In the genomic region with DNA sequence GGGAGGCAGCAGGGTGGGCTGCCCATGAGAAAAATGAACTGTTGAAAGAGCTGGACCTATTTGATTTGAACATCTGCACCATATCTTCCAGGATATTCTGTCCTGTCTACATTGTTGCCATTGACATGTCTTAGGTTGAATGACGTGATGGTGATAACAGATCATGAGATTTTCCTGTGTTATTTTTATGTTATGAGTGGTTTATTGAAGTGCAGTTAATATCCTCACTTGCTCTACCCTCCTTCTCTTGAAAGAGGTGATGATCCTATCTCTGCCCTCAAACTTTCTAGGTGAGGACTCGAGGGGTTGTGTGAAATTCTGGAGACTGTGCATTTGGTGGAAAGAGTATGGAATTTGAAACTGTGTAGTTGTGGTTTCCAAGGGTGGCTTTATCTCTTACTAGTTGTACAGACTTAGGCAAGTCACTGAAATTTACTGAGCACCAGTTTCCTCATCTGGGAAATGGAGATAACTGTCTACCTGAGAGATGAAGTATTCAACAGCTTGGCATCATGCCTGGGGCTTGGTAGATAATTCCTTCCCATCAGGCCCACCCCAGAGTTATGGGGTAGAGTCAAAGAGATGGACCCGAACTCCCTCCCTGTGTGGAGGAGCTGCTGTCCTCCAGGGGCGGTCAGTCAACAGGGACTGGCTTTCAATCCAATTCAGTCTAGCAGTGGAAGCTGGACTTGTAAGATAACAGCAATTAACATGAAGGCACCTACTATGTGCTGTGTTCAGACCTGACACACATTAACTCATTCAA, we compare ENCODE assay signal across 10 cellular contexts.
DNase-seq lines count a peak whose midpoint lies in the region; ATAC-seq and TF ChIP-seq lines count a peak whose summit lies in the region.
"Had no signal": no experiment of that assay in that cellular context is flagged by ENCODE, and none has a peak within 500 bp of the region (broad histone marks: within the 10 kb centered on the region; RNA-seq: fewer than 3 reads in every experiment).

No MANE protein-coding gene starts in this region.

- H3K36me3 ChIP-seq in mesodermal cell (ENCODE audit: control insufficient read depth, insufficient read depth, low read length) = no peaks in the 10 kb centered on the region
- H3K36me3 ChIP-seq in lower lobe of right lung = no peaks in the 10 kb centered on the region

- H3K27me3 Mint-ChIP-seq in CD4-positive, alpha-beta T cell = no peaks in the 10 kb centered on the region
- no peaks in the 10 kb centered on the region for H3K27me3 Mint-ChIP-seq in T-helper 17 cell

- no peaks in the 10 kb centered on the region for H3K36me3 Mint-ChIP-seq in CD4-positive, alpha-beta T cell (ENCODE audit: low read depth)
- H3K36me3 Mint-ChIP-seq in T-helper 17 cell (ENCODE audit: low read depth) = no peaks in the 10 kb centered on the region

- peak; percentile 41 for ATAC-seq in CD4-positive, alpha-beta T cell (ENCODE audit: poor library complexity)
- ATAC-seq in GM19452 (IDR thresholded peaks at IDR 0.05; ENCODE audit: unreplicated experiment) (peak; percentile 3), T-helper 17 cell (no peak), GM19395 (IDR thresholded peaks at IDR 0.05; ENCODE audit: unreplicated experiment) (no peak), lower lobe of right lung (no peak), HG02642 (IDR thresholded peaks at IDR 0.05; ENCODE audit: poor library complexity, unreplicated experiment) (no peak), HG02852 (IDR thresholded peaks at IDR 0.05; ENCODE audit: unreplicated experiment) (no peak)
- ATAC-seq: activated CD4-positive, CD25-positive, alpha-beta regulatory T cell treated with anti-CD3 and anti-CD28 coated beads, Interleukin-2, amount 50 U/mL, for 24 hours had no signal

- peaks cover 28% of the 10 kb centered on the region for H3K4me1 ChIP-seq in mesodermal cell (ENCODE audit: control insufficient read depth, insufficient read depth, low read length, poor library complexity, severe bottlenecking)
- H3K4me1 ChIP-seq in lower lobe of right lung = peaks cover 31% of the 10 kb centered on the region

- no peaks in the 10 kb centered on the region for H3K9me3 ChIP-seq in CD4-positive, alpha-beta T cell (ENCODE audit: control insufficient read depth, low read length)
- H3K9me3 ChIP-seq in T-helper 17 cell (ENCODE audit: control insufficient read depth, low read length, poor library complexity, severe bottlenecking) = no peaks in the 10 kb centered on the region
- H3K9me3 ChIP-seq in mesodermal cell (ENCODE audit: control insufficient read depth, low read length) = no peaks in the 10 kb centered on the region
- no peaks in the 10 kb centered on the region for H3K9me3 ChIP-seq in lower lobe of right lung

- H3K4me3 Mint-ChIP-seq in CD4-positive, alpha-beta T cell = peak overlapping the region; percentile 43
- peak overlapping the region; percentile 36 for H3K4me3 Mint-ChIP-seq in T-helper 17 cell

- no peak for DNase-seq in CD4-positive, alpha-beta T cell
- DNase-seq in T-helper 17 cell = no peak
- DNase-seq in lower lobe of right lung = no peak
- DNase-seq: activated gamma-delta T cell had no signal

- H3K27ac Mint-ChIP-seq in CD4-positive, alpha-beta T cell = peak overlapping the region; percentile 75
- peak overlapping the region; percentile 93 for H3K27ac Mint-ChIP-seq in T-helper 17 cell

- WGBS in mesodermal cell (ENCODE audit: insufficient coverage in 2 of 2), 2 experiments = 67% methylated on average over 1 of the region's 4 CpGs; no CpG with 5 or more reads in 1 of the 2 experiments

- TF ChIP-seq CTCF in CD4-positive, alpha-beta T cell (IDR thresholded peaks at IDR 0.05) = no peak
- no peak for TF ChIP-seq CTCF in lower lobe of right lung (IDR thresholded peaks at IDR 0.05)

- H3K27ac ChIP-seq in CD4-positive, alpha-beta T cell (ENCODE audit: low read depth, low read length) = no peak overlapping the region
- H3K27ac ChIP-seq in mesodermal cell (ENCODE audit: low read depth, low read length, severe bottlenecking) = peak overlapping the region; percentile 82
- H3K27ac ChIP-seq in lower lobe of right lung = no peak overlapping the region

- H3K4me3 ChIP-seq in mesodermal cell (ENCODE audit: extremely low read depth, insufficient read depth, low read length, poor library complexity, severe bottlenecking) = no peak overlapping the region
- no peak overlapping the region for H3K4me3 ChIP-seq in lower lobe of right lung

- CTCF ChIA-PET in CD4-positive, alpha-beta T cell (lab: Charles Lee) = no interaction called here

- intact Hi-C loops in CD4-positive, alpha-beta T cell (cut with DNase I, micrococcal nuclease) = no loop called here
- intact Hi-C loops in lower lobe of right lung (cut with DNase I) = no loop called here

- H3K9me3 Mint-ChIP-seq in CD4-positive, alpha-beta T cell = no peaks in the 10 kb centered on the region

- H3K4me1 Mint-ChIP-seq in CD4-positive, alpha-beta T cell (ENCODE audit: low read depth) = peaks cover 54% of the 10 kb centered on the region
- H3K4me1 Mint-ChIP-seq in T-helper 17 cell = peaks cover 39% of the 10 kb centered on the region

- POLR2A ChIA-PET in CD4-positive, alpha-beta T cell (lab: Charles Lee) = interaction anchor here (0.6 to 2.3 kb wide), 6 partner anchors 9 to 538 kb away, joined by 3 to 7 read pairs (median 4); a partner anchor contains a TSS

- H3K27me3 ChIP-seq in CD4-positive, alpha-beta T cell (ENCODE audit: control insufficient read depth, insufficient read depth, low read length) = no peaks in the 10 kb centered on the region
- no peaks in the 10 kb centered on the region for H3K27me3 ChIP-seq in lower lobe of right lung (ENCODE audit: low read depth)

Comparison
In these comparisons a context has a peak if more than half of its experiments do, and no peak if none do; other contexts are left out.
1. ATAC-seq: peak in CD4-positive, alpha-beta T cell (single experiment) and GM19452 (single experiment); none in T-helper 17 cell (single experiment), GM19395 (single experiment), lower lobe of right lung (0 of 2), HG02642 (single experiment) and HG02852 (single experiment).